Comparison of ENCODE assay signal across 1 cellular context in genomic region chr6:157877573-157878011, GRCh38.
TF ChIP-seq lines count a peak whose summit lies in the region.

No MANE protein-coding gene starts in this region.

TF ChIP-seq in GM23338, 12 proteins besides CTCF, POLR2A, EP300 and RAD21:
- TF ChIP-seq, protein P1, sequence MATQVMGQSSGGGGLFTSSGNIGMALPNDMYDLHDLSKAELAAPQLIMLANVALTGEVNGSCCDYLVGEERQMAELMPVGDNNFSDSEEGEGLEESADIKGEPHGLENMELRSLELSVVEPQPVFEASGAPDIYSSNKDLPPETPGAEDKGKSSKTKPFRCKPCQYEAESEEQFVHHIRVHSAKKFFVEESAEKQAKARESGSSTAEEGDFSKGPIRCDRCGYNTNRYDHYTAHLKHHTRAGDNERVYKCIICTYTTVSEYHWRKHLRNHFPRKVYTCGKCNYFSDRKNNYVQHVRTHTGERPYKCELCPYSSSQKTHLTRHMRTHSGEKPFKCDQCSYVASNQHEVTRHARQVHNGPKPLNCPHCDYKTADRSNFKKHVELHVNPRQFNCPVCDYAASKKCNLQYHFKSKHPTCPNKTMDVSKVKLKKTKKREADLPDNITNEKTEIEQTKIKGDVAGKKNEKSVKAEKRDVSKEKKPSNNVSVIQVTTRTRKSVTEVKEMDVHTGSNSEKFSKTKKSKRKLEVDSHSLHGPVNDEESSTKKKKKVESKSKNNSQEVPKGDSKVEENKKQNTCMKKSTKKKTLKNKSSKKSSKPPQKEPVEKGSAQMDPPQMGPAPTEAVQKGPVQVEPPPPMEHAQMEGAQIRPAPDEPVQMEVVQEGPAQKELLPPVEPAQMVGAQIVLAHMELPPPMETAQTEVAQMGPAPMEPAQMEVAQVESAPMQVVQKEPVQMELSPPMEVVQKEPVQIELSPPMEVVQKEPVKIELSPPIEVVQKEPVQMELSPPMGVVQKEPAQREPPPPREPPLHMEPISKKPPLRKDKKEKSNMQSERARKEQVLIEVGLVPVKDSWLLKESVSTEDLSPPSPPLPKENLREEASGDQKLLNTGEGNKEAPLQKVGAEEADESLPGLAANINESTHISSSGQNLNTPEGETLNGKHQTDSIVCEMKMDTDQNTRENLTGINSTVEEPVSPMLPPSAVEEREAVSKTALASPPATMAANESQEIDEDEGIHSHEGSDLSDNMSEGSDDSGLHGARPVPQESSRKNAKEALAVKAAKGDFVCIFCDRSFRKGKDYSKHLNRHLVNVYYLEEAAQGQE (IDR thresholded peaks at IDR 0.05; ENCODE audit: unreplicated experiment), result no peak
- TF ChIP-seq NANOG (IDR thresholded peaks at IDR 0.05; ENCODE audit: borderline replicate concordance), result no peak
- no peak for TF ChIP-seq JUNB (IDR thresholded peaks at IDR 0.05; ENCODE audit: unreplicated experiment)
- no peak for TF ChIP-seq ZNF114 (CRISPR knock-in tag; IDR thresholded peaks at IDR 0.05)
- TF ChIP-seq EZH2phosphoT487 (IDR thresholded peaks at IDR 0.05; ENCODE audit: unreplicated experiment), result no peak
- TF ChIP-seq CREB1 (CRISPR knock-in tag; IDR thresholded peaks at IDR 0.05; ENCODE audit: low read depth), result no peak
- no peak for TF ChIP-seq EZH2 (IDR thresholded peaks at IDR 0.05; ENCODE audit: low read depth, unreplicated experiment)
- no peak for TF ChIP-seq POLR2AphosphoS5 (IDR thresholded peaks at IDR 0.05; ENCODE audit: low read depth)
- no peak for TF ChIP-seq ZNF331 (CRISPR knock-in tag; IDR thresholded peaks at IDR 0.05; ENCODE audit: low read depth)
- no peak for TF ChIP-seq STAT1 (IDR thresholded peaks at IDR 0.05; ENCODE audit: unreplicated experiment)
- no peak for TF ChIP-seq ETS1 (IDR thresholded peaks at IDR 0.05)
- TF ChIP-seq, protein P2, sequence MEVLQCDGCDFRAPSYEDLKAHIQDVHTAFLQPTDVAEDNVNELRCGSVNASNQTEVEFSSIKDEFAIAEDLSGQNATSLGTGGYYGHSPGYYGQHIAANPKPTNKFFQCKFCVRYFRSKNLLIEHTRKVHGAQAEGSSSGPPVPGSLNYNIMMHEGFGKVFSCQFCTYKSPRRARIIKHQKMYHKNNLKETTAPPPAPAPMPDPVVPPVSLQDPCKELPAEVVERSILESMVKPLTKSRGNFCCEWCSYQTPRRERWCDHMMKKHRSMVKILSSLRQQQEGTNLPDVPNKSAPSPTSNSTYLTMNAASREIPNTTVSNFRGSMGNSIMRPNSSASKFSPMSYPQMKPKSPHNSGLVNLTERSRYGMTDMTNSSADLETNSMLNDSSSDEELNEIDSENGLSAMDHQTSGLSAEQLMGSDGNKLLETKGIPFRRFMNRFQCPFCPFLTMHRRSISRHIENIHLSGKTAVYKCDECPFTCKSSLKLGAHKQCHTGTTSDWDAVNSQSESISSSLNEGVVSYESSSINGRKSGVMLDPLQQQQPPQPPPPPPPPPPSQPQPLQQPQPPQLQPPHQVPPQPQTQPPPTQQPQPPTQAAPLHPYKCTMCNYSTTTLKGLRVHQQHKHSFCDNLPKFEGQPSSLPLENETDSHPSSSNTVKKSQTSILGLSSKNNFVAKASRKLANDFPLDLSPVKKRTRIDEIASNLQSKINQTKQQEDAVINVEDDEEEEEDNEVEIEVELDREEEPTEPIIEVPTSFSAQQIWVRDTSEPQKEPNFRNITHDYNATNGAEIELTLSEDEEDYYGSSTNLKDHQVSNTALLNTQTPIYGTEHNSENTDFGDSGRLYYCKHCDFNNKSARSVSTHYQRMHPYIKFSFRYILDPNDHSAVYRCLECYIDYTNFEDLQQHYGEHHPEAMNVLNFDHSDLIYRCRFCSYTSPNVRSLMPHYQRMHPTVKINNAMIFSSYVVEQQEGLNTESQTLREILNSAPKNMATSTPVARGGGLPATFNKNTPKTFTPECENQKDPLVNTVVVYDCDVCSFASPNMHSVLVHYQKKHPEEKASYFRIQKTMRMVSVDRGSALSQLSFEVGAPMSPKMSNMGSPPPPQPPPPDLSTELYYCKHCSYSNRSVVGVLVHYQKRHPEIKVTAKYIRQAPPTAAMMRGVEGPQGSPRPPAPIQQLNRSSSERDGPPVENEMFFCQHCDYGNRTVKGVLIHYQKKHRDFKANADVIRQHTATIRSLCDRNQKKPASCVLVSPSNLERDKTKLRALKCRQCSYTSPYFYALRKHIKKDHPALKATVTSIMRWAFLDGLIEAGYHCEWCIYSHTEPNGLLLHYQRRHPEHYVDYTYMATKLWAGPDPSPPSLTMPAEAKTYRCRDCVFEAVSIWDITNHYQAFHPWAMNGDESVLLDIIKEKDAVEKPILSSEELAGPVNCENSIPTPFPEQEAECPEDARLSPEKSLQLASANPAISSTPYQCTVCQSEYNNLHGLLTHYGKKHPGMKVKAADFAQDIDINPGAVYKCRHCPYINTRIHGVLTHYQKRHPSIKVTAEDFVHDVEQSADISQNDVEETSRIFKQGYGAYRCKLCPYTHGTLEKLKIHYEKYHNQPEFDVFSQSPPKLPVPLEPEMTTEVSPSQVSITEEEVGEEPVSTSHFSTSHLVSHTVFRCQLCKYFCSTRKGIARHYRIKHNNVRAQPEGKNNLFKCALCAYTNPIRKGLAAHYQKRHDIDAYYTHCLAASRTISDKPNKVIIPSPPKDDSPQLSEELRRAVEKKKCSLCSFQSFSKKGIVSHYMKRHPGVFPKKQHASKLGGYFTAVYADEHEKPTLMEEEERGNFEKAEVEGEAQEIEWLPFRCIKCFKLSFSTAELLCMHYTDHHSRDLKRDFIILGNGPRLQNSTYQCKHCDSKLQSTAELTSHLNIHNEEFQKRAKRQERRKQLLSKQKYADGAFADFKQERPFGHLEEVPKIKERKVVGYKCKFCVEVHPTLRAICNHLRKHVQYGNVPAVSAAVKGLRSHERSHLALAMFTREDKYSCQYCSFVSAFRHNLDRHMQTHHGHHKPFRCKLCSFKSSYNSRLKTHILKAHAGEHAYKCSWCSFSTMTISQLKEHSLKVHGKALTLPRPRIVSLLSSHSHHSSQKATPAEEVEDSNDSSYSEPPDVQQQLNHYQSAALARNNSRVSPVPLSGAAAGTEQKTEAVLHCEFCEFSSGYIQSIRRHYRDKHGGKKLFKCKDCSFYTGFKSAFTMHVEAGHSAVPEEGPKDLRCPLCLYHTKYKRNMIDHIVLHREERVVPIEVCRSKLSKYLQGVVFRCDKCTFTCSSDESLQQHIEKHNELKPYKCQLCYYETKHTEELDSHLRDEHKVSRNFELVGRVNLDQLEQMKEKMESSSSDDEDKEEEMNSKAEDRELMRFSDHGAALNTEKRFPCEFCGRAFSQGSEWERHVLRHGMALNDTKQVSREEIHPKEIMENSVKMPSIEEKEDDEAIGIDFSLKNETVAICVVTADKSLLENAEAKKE (CRISPR knock-in tag; IDR thresholded peaks at IDR 0.05), result no peak
